11 cellular contexts compared by ENCODE assay signal in the genomic region with DNA sequence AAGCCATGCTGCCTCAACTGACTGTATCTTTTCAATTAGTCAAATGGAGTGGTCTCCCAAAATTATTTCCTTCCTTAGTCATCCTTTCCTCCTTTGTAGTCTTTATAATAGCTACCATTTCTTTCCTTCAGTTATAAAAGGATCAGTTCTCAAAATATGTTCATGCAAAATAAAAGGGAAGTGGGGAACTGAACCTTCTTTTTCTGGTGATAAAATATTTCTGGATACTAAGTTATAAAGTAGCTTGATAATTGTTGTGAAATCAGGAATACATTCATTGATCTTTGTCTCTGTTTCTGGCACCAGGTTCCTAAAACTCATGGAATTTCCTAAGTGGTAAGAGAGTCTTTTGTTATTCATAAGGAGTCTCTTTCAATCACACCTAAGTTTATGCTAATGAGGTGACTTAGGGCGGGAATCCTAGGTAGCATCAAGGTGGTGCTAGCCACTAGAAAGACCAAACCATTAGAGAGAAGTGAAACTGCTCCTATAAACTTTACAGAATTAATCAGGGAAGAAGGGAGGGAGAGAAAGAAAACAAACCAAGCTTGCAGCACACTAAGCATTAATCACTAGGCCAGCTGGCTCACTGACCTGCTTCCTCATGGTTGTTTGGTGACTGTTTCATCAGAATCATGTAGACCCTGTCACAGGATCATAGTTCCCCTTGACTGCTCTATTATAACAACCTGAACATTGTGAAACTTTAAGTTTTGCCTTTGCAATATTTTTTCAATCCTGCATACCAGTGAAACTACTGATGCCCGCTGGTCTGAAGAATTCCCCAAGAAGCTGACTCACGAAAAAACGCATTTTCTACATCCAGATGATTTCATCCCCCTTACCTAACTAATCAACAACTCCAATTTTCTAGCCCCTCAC.
DNase-seq lines count a peak whose midpoint lies in the region; ATAC-seq and TF ChIP-seq lines count a peak whose summit lies in the region.
"Had no signal": no experiment of that assay in that cellular context is flagged by ENCODE, and none has a peak within 500 bp of the region (broad histone marks: within the 10 kb centered on the region; RNA-seq: fewer than 3 reads in every experiment).

No MANE protein-coding gene starts in this region.

- 0 to 10% methylated on average over 4 of the region's 4 CpGs for WGBS in GM23248 (ENCODE audit: low coverage in 1 of 2, low lambda C conversion rate in 2 of 2, missing lambda C conversion rate in 2 of 2), 2 experiments

- H3K4me3 ChIP-seq in GM23248 (peak overlapping the region; percentile 61), retinal pigment epithelial cell (ENCODE audit: low read length) (no peak overlapping the region)

- H3K27me3 ChIP-seq in GM23248 (replicated peaks; ENCODE audit: insufficient read depth) (no peaks in the 10 kb centered on the region), foreskin keratinocyte (no peaks in the 10 kb centered on the region)

- peak overlapping the region; percentile 85 for H3K4me2 ChIP-seq in GM23248 (ENCODE audit: unreplicated experiment)

- ATAC-seq in foreskin keratinocyte = peak; percentile 99
- no peak for ATAC-seq in GM18909 (IDR thresholded peaks at IDR 0.05; ENCODE audit: poor library complexity, unreplicated experiment)

- H3K36me3 ChIP-seq in GM23248 (ENCODE audit: low read depth) = no peaks in the 10 kb centered on the region

- DNase-seq in GM23248 (peak; percentile 97), RWPE1 (ENCODE audit: low spot score) (peak; percentile 33), foreskin keratinocyte (peak; percentile 99 to 100), retinal pigment epithelial cell (ENCODE audit: low read depth) (peak; percentile 95), NCI-H748 treated with DMSO at 0.1 percent for 48 hours (lab: John Stamatoyannopoulos, UW) (no peak), 8988T (no peak), GM13977 (ENCODE audit: low spot score) (no peak)
- DNase-seq: caudate nucleus, NCI-H1694 treated with DMSO at 0.1 percent for 48 hours had no signal

- in situ Hi-C loops in GM23248 (cut with MboI) (no loop called here), GM13977 (cut with MboI; ENCODE audit: low pct_unique_long_range_greater_than_20kb, low sequenced_read_pairs, unreplicated experiment) (no loop called here)

- TF ChIP-seq CTCF in RWPE1 (conservative IDR thresholded peaks at IDR 0.05; ENCODE audit: low read depth) (no peak), foreskin keratinocyte (conservative IDR thresholded peaks at IDR 0.05) (peak; percentile 32), retinal pigment epithelial cell (conservative IDR thresholded peaks at IDR 0.05; ENCODE audit: low read depth, low read length) (no peak), GM13977 (IDR thresholded peaks at IDR 0.05; ENCODE audit: extremely low read depth, insufficient read depth, missing control alignments) (no peak)

- peaks cover 29% of the 10 kb centered on the region for H3F3A ChIP-seq in GM23248 (ENCODE audit: insufficient read depth)

- POLR2A ChIA-PET in RWPE1 (lab: Yijun Ruan, JAX; ENCODE audit: low non-redundant PET) = no interaction called here

- peak overlapping the region; percentile 53 for H3K9ac ChIP-seq in GM23248

- no peaks in the 10 kb centered on the region for H3K9me2 ChIP-seq in GM23248 (ENCODE audit: insufficient read depth)

- CTCF ChIA-PET in RWPE1 (lab: Yijun Ruan, JAX) = no interaction called here

- no peaks in the 10 kb centered on the region for H4K20me1 ChIP-seq in GM23248 (ENCODE audit: insufficient read depth)

- H3K9me3 ChIP-seq in GM23248 (ENCODE audit: low read depth) = no peaks in the 10 kb centered on the region

- H3K27ac ChIP-seq in GM23248 = peak overlapping the region; percentile 86
- H3K27ac ChIP-seq in RWPE1 = no peak overlapping the region
- H3K27ac ChIP-seq in foreskin keratinocyte = peak overlapping the region; percentile 99
- H3K27ac ChIP-seq: VCaP had no signal

- H3K4me1 ChIP-seq in GM23248 (ENCODE audit: insufficient read depth) (peaks cover 26% of the 10 kb centered on the region), foreskin keratinocyte (peaks cover 18% of the 10 kb centered on the region)

- H3K79me2 ChIP-seq in GM23248 (ENCODE audit: insufficient read depth) = no peaks in the 10 kb centered on the region

- H2AFZ ChIP-seq in GM23248 = peak overlapping the region; percentile 58

Comparison
In these comparisons a context has a peak if more than half of its experiments do, and no peak if none do; other contexts are left out.
1. DNase-seq: peak in GM23248 (single experiment), RWPE1 (single experiment), foreskin keratinocyte (2 of 2) and retinal pigment epithelial cell (single experiment); none in NCI-H748 treated with DMSO at 0.1 percent for 48 hours (single experiment), 8988T (single experiment) and GM13977 (single experiment).